ENCODE assay signal across 8 cellular contexts in genomic region chr10:18658992-18659783, GRCh38.
A peak's percentile ranks its signal among the peaks of the same experiment; 100 is the strongest.
DNase-seq lines count a peak whose midpoint lies in the region; TF ChIP-seq lines count a peak whose summit lies in the region.

ARL5B (plus strand) TSS chr10:18659431; CDS start chr10:18659638, 207 bp downstream.

- H3K9me3 ChIP-seq in SK-N-MC (ENCODE audit: low read depth, low read length), result no peaks in the 10 kb centered on the region

- POLR2A ChIA-PET in HEK293T (lab: Yijun Ruan, JAX), result interaction anchor here (0.6 to 1.4 kb wide), 7 partner anchors 8 to 60 kb away, joined by 3 to 8 read pairs (median 3); no protein-coding TSS in a partner anchor

- H3K36me3 ChIP-seq in SK-N-MC (ENCODE audit: insufficient read depth, low read length), result no peaks in the 10 kb centered on the region

- H3K9ac ChIP-seq in SK-N-MC (ENCODE audit: insufficient read length), result peak within 1 kb of the TSS; percentile 95

- H3K4me3 ChIP-seq in SK-N-MC, result peak within 1 kb of the TSS; percentile 85

- CTCF ChIA-PET in HEK293T (lab: Yijun Ruan, JAX), result no interaction called here

- peak within 1 kb of the TSS; percentile 73 for H3K27ac ChIP-seq in SK-N-MC

- peak; percentile 97 for DNase-seq in GM03348 (ENCODE audit: low spot score)
- peak; percentile 90 for DNase-seq in HEK293T (ENCODE audit: extremely low spot score)
- DNase-seq in MV-4-11 (lab: John Stamatoyannopoulos, UW), result peak; percentile 93
- no peak for DNase-seq in SK-N-MC (ENCODE audit: low read depth, low spot score)
- DNase-seq in activated naive CD4-positive, alpha-beta T cell treated with anti-CD3 and anti-CD28 coated beads, Interleukin-2, amount 50 U/mL, for 16 hours, result peak; percentile 94
- peak; percentile 96 for DNase-seq in germinal center (ENCODE audit: low spot score)
- DNase-seq in non-pigmented ciliary epithelial cell (ENCODE audit: low read depth), result peak; percentile 96
- peak; percentile 96 for DNase-seq in superior temporal gyrus (ENCODE audit: extremely low spot score)

TF ChIP-seq in HEK293T, 16 proteins besides CTCF, POLR2A, EP300 and RAD21:
- no peak for TF ChIP-seq FOXA1 (IDR thresholded peaks at IDR 0.05)
- TF ChIP-seq ELF4 (IDR thresholded peaks at IDR 0.05), result peak; percentile 47
- 0 out of 2 replicates have a peak, but pooled peaks have one; percentile 25 for TF ChIP-seq CTBP1 (IDR thresholded peaks at IDR 0.05; ENCODE audit: borderline replicate concordance)
- 0 out of 2 replicates have a peak, but pooled peaks have one; percentile 25 for TF ChIP-seq FOXM1 (IDR thresholded peaks at IDR 0.05; ENCODE audit: borderline replicate concordance)
- peak; percentile 43 for TF ChIP-seq L3MBTL2 (conservative IDR thresholded peaks at IDR 0.05)
- no peak for TF ChIP-seq ARNT (IDR thresholded peaks at IDR 0.05)
- TF ChIP-seq, protein P1, sequence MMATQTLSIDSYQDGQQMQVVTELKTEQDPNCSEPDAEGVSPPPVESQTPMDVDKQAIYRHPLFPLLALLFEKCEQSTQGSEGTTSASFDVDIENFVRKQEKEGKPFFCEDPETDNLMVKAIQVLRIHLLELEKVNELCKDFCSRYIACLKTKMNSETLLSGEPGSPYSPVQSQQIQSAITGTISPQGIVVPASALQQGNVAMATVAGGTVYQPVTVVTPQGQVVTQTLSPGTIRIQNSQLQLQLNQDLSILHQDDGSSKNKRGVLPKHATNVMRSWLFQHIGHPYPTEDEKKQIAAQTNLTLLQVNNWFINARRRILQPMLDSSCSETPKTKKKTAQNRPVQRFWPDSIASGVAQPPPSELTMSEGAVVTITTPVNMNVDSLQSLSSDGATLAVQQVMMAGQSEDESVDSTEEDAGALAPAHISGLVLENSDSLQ (IDR thresholded peaks at IDR 0.05), result 0 out of 2 replicates have a peak, but pooled peaks have one; percentile 1
- TF ChIP-seq NFRKB (IDR thresholded peaks at IDR 0.05), result no peak
